ENCODE assay signal across 9 cellular contexts in genomic region chr14:76954371-76954770, GRCh38.
A peak's percentile ranks its signal among the peaks of the same experiment; 100 is the strongest.
DNase-seq lines count a peak whose midpoint lies in the region; ATAC-seq and TF ChIP-seq lines count a peak whose summit lies in the region.
"Had no signal": no experiment of that assay in that cellular context is flagged by ENCODE, and none has a peak within 500 bp of the region (broad histone marks: within the 10 kb centered on the region; RNA-seq: fewer than 3 reads in every experiment).

No MANE protein-coding gene starts in this region.

- TF ChIP-seq CTCF in esophagus squamous epithelium (IDR thresholded peaks at IDR 0.05), result no peak

- peaks cover 56% of the 10 kb centered on the region for H3K4me1 ChIP-seq in CD4-positive, alpha-beta memory T cell (ENCODE audit: insufficient read depth, low read length)
- H3K4me1 ChIP-seq in esophagus squamous epithelium (peaks cover 74 to 98% (median 76%) of the 10 kb centered on the region in 3 donors), trophoblast cell (ENCODE audit: control insufficient read depth in 1 of 2, insufficient read depth in 2 of 2, low read length in 2 of 2) (peaks cover 43 to 53% of the 10 kb centered on the region in 2 experiments)

- ATAC-seq in T-cell (replicated peaks in 1 of 4), result no peak
- no peak for ATAC-seq in HG03342 (IDR thresholded peaks at IDR 0.05; ENCODE audit: unreplicated experiment)

- no peak for TF ChIP-seq POLR2A in esophagus squamous epithelium (IDR thresholded peaks at IDR 0.05)

- no peak overlapping the region for H3K14ac ChIP-seq in trophoblast cell (ENCODE audit: low read length)

- H3K4me2 ChIP-seq in trophoblast cell (ENCODE audit: low read length), result no peak overlapping the region

- no peak overlapping the region for H3K18ac ChIP-seq in trophoblast cell (ENCODE audit: low read length)

- no peak overlapping the region for H3K4ac ChIP-seq in trophoblast cell (ENCODE audit: low read depth, low read length)

- no peak overlapping the region for H3K4me3 Mint-ChIP-seq in CD4-positive, alpha-beta memory T cell
- H3K4me3 Mint-ChIP-seq in T-cell, result peak overlapping the region in 1 of 3 donors; percentile 86

- H2BK12ac ChIP-seq in trophoblast cell (ENCODE audit: low read length), result no peak overlapping the region

- peak overlapping the region; percentile 94 for H3K27ac ChIP-seq in CD4-positive, alpha-beta memory T cell (ENCODE audit: low read depth, low read length)
- H3K27ac ChIP-seq in esophagus squamous epithelium (peak overlapping the region; percentile 84 to 96 (median 92)), trophoblast cell (ENCODE audit: low read depth, low read length) (no peak overlapping the region)

- no peak overlapping the region for H2BK5ac ChIP-seq in trophoblast cell (ENCODE audit: low read depth, low read length, poor library complexity)

- no peak overlapping the region for H2BK120ac ChIP-seq in trophoblast cell (ENCODE audit: insufficient read depth, low read length, poor library complexity)

- H3K9me3 Mint-ChIP-seq in CD4-positive, alpha-beta memory T cell, result peaks cover 0 to 4% (median 0%) of the 10 kb centered on the region in 8 donors
- no peaks in the 10 kb centered on the region for H3K9me3 Mint-ChIP-seq in T-cell

- H3K79me2 ChIP-seq in trophoblast cell (ENCODE audit: control insufficient read depth, insufficient read depth, low read length, poor library complexity), result peaks cover 6% of the 10 kb centered on the region

- H4K8ac ChIP-seq in trophoblast cell (ENCODE audit: low read depth, low read length), result no peak overlapping the region

- no peak overlapping the region for H4K12ac ChIP-seq in trophoblast cell (ENCODE audit: low read depth, low read length)

- peak overlapping the region in 6 of 7 donors; percentile 87 to 99 (median 98) for H3K27ac Mint-ChIP-seq in CD4-positive, alpha-beta memory T cell
- H3K27ac Mint-ChIP-seq in T-cell, result peak overlapping the region; percentile 97 to 98

- no peak overlapping the region for H3K9ac ChIP-seq in trophoblast cell (ENCODE audit: low read length)

- CTCF ChIA-PET in CD4-positive, alpha-beta memory T cell (lab: Charles Lee; ENCODE audit: partially characterized antibody), result interaction anchor here (0.7 to 5.3 kb wide), 10 partner anchors 11 to 86 kb away, joined by 3 to 49 read pairs (median 8); partner anchors contain the start of gene IRF2BPL
- CTCF ChIA-PET in T-cell (lab: Charles Lee), result interaction anchor here (0.8 to 1.3 kb wide), 3 partner anchors 41 to 116 kb away, joined by 3 to 4 read pairs (median 4); no protein-coding TSS in a partner anchor

- POLR2A ChIA-PET in CD4-positive, alpha-beta memory T cell (lab: Charles Lee; ENCODE audit: partially characterized antibody), result interaction anchor here (0.8 to 8.1 kb wide), 7 partner anchors 10 to 79 kb away, joined by 3 to 132 read pairs (median 11); partner anchors contain the start of gene IRF2BPL
- POLR2A ChIA-PET in T-cell (lab: Charles Lee), result no interaction called here

- intact Hi-C loops in CD4-positive, alpha-beta memory T cell (cut with micrococcal nuclease), result no loop called here
- intact Hi-C loops in esophagus squamous epithelium (cut with DNase I), result loop anchor here (5.0 kb wide), 1 partner anchor 78 kb away; no protein-coding TSS in a partner anchor

- 49 to 52% methylated on average over 3 of the region's 3 CpGs for WGBS in esophagus squamous epithelium, 2 donors
- WGBS in trophoblast cell (ENCODE audit: extremely low coverage, insufficient coverage, insufficient read length), result no CpG with 5 or more reads among the region's 3 CpGs

- H2AK5ac ChIP-seq in trophoblast cell (ENCODE audit: low read length), result no peak overlapping the region

- no peaks in the 10 kb centered on the region for H3K36me3 ChIP-seq in CD4-positive, alpha-beta memory T cell (ENCODE audit: insufficient read depth, low read length)
- H3K36me3 ChIP-seq in esophagus squamous epithelium (no peaks in the 10 kb centered on the region), trophoblast cell (ENCODE audit: control insufficient read depth in 1 of 2, insufficient read depth in 2 of 2, low read length in 2 of 2) (no peaks in the 10 kb centered on the region)

- peak overlapping the region; percentile 37 for H4K91ac ChIP-seq in trophoblast cell (ENCODE audit: low read depth, low read length)

- H3K36me3 Mint-ChIP-seq in CD4-positive, alpha-beta memory T cell, result peaks cover 0 to 3% of the 10 kb centered on the region in 2 donors
- no peaks in the 10 kb centered on the region for H3K36me3 Mint-ChIP-seq in T-cell

- peaks cover 30 to 65% (median 44%) of the 10 kb centered on the region in 4 donors for H3K4me1 Mint-ChIP-seq in CD4-positive, alpha-beta memory T cell
- H3K4me1 Mint-ChIP-seq in T-cell, result peaks cover 44 to 58% (median 54%) of the 10 kb centered on the region in 3 donors

- H3K79me1 ChIP-seq in trophoblast cell (ENCODE audit: low read length), result peaks cover 44% of the 10 kb centered on the region

- peak in 1 of 5 donors; percentile 3 for DNase-seq in CD4-positive, alpha-beta memory T cell
- DNase-seq in T-cell (no peak), esophagus squamous epithelium (lab: John Stamatoyannopoulos, UW) (no peak), trophoblast cell (peak; percentile 54 to 73), kidney tubule cell (ENCODE audit: low spot score) (no peak), NCI-H2171 (lab: John Stamatoyannopoulos, UW) (no peak)
- DNase-seq in stimulated activated CD4-positive, alpha-beta T cell treated with anti-CD3 and anti-CD28 coated beads, Interleukin-4, amount 100 ng/mL, for 1 hour, result no peak
- DNase-seq: NCI-H146 had no signal

- H3K9me3 ChIP-seq in CD4-positive, alpha-beta memory T cell (ENCODE audit: control insufficient read depth in 1 of 2, low read length in 2 of 2), result no peaks in the 10 kb centered on the region
- H3K9me3 ChIP-seq in esophagus squamous epithelium (no peaks in the 10 kb centered on the region), trophoblast cell (ENCODE audit: insufficient read depth, low read depth, low read length) (peaks cover 4% of the 10 kb centered on the region)

- H3K4me3 ChIP-seq in CD4-positive, alpha-beta memory T cell (ENCODE audit: low read length in 2 of 2), result no peak overlapping the region
- no peak overlapping the region for H3K4me3 ChIP-seq in esophagus squamous epithelium
- H3K4me3 ChIP-seq in trophoblast cell (ENCODE audit: low read depth, low read length), result no peak overlapping the region

- H3K23ac ChIP-seq in trophoblast cell (ENCODE audit: low read length), result no peak overlapping the region

- H3K27me3 Mint-ChIP-seq in CD4-positive, alpha-beta memory T cell, result no peaks in the 10 kb centered on the region
- H3K27me3 Mint-ChIP-seq in T-cell, result no peaks in the 10 kb centered on the region

- H2AFZ ChIP-seq in trophoblast cell (ENCODE audit: insufficient read depth, low read length, poor library complexity), result no peak overlapping the region

- no peaks in the 10 kb centered on the region for H3K27me3 ChIP-seq in CD4-positive, alpha-beta memory T cell (ENCODE audit: insufficient read depth, low read length)
- no peaks in the 10 kb centered on the region for H3K27me3 ChIP-seq in esophagus squamous epithelium
- H3K27me3 ChIP-seq in trophoblast cell (ENCODE audit: insufficient read depth, low read length), result no peaks in the 10 kb centered on the region

Comparison
In these comparisons a context has a peak if more than half of its experiments do, and no peak if none do; other contexts are left out.
1. DNase-seq: peak in trophoblast cell (2 of 2); none in T-cell (0 of 34), esophagus squamous epithelium (single experiment), kidney tubule cell (single experiment), NCI-H2171 (single experiment) and stimulated activated CD4-positive, alpha-beta T cell treated with anti-CD3 and anti-CD28 coated beads, Interleukin-4, amount 100 ng/mL, for 1 hour (single experiment).